ENCODE assay signal across 3 cellular contexts in the genomic region with DNA sequence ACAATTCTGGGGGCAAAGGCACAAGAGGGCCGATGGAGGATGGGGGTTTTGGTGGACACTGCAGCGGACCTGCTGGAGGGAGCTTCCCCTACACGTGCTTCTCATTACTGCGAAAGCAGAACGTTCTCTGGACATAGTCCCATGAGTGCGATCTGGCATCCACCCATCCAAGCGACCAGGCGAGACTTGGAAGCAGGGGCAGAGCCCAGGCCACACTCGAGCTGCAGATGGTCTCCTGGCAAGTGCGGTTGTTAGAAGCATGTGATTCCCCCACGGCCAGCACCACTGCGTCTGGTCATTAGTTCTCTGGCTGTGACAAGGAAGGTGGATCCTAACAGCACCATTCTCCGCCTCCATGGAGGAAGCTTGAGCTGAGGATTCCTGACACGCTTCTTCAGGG.
TF ChIP-seq lines count a peak whose summit lies in the region.

No MANE protein-coding gene starts in this region.

TF ChIP-seq in SK-N-SH, 30 proteins besides CTCF, POLR2A, EP300 and RAD21 (continued from another document and continues in another):
- TF ChIP-seq USF2 (IDR thresholded peaks at IDR 0.05; ENCODE audit: borderline replicate concordance, low read depth, low read length) (no peak), NFIC (IDR thresholded peaks at IDR 0.05; ENCODE audit: borderline replicate concordance) (no peak), ELF1 (IDR thresholded peaks at IDR 0.05) (no peak), USF1 (IDR thresholded peaks at IDR 0.05; ENCODE audit: borderline replicate concordance, low read depth) (no peak), MXI1 (IDR thresholded peaks at IDR 0.05; ENCODE audit: low read depth, low read length) (no peak), ZBTB33 (IDR thresholded peaks at IDR 0.05; ENCODE audit: borderline replicate concordance, low read depth) (no peak)
- TF ChIP-seq, protein P1, sequence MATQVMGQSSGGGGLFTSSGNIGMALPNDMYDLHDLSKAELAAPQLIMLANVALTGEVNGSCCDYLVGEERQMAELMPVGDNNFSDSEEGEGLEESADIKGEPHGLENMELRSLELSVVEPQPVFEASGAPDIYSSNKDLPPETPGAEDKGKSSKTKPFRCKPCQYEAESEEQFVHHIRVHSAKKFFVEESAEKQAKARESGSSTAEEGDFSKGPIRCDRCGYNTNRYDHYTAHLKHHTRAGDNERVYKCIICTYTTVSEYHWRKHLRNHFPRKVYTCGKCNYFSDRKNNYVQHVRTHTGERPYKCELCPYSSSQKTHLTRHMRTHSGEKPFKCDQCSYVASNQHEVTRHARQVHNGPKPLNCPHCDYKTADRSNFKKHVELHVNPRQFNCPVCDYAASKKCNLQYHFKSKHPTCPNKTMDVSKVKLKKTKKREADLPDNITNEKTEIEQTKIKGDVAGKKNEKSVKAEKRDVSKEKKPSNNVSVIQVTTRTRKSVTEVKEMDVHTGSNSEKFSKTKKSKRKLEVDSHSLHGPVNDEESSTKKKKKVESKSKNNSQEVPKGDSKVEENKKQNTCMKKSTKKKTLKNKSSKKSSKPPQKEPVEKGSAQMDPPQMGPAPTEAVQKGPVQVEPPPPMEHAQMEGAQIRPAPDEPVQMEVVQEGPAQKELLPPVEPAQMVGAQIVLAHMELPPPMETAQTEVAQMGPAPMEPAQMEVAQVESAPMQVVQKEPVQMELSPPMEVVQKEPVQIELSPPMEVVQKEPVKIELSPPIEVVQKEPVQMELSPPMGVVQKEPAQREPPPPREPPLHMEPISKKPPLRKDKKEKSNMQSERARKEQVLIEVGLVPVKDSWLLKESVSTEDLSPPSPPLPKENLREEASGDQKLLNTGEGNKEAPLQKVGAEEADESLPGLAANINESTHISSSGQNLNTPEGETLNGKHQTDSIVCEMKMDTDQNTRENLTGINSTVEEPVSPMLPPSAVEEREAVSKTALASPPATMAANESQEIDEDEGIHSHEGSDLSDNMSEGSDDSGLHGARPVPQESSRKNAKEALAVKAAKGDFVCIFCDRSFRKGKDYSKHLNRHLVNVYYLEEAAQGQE (IDR thresholded peaks at IDR 0.05; ENCODE audit: low read depth, low read length) = no peak
- TF ChIP-seq, protein P2, sequence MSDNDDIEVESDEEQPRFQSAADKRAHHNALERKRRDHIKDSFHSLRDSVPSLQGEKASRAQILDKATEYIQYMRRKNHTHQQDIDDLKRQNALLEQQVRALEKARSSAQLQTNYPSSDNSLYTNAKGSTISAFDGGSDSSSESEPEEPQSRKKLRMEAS (IDR thresholded peaks at IDR 0.05; ENCODE audit: low read depth) = no peak

TF ChIP-seq in SK-N-SH treated with all-trans-retinoic acid at 6 μM for 48 hours, 23 proteins besides CTCF, POLR2A, EP300 and RAD21 (continued from another document and continues in another):
- TF ChIP-seq, protein P3, sequence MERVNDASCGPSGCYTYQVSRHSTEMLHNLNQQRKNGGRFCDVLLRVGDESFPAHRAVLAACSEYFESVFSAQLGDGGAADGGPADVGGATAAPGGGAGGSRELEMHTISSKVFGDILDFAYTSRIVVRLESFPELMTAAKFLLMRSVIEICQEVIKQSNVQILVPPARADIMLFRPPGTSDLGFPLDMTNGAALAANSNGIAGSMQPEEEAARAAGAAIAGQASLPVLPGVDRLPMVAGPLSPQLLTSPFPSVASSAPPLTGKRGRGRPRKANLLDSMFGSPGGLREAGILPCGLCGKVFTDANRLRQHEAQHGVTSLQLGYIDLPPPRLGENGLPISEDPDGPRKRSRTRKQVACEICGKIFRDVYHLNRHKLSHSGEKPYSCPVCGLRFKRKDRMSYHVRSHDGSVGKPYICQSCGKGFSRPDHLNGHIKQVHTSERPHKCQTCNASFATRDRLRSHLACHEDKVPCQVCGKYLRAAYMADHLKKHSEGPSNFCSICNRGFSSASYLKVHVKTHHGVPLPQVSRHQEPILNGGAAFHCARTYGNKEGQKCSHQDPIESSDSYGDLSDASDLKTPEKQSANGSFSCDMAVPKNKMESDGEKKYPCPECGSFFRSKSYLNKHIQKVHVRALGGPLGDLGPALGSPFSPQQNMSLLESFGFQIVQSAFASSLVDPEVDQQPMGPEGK (CRISPR knock-in tag; IDR thresholded peaks at IDR 0.05; ENCODE audit: borderline replicate concordance) = no peak
- TF ChIP-seq, protein P4, sequence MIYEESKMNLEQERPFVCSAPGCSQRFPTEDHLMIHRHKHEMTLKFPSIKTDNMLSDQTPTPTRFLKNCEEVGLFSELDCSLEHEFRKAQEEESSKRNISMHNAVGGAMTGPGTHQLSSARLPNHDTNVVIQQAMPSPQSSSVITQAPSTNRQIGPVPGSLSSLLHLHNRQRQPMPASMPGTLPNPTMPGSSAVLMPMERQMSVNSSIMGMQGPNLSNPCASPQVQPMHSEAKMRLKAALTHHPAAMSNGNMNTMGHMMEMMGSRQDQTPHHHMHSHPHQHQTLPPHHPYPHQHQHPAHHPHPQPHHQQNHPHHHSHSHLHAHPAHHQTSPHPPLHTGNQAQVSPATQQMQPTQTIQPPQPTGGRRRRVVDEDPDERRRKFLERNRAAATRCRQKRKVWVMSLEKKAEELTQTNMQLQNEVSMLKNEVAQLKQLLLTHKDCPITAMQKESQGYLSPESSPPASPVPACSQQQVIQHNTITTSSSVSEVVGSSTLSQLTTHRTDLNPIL (CRISPR knock-in tag; IDR thresholded peaks at IDR 0.05; ENCODE audit: low read depth) = no peak
- TF ChIP-seq GLIS3 (CRISPR knock-in tag; IDR thresholded peaks at IDR 0.05) (no peak), ZNF565 (CRISPR knock-in tag; conservative IDR thresholded peaks at IDR 0.05; ENCODE audit: low read depth) (no peak), CSDC2 (CRISPR knock-in tag; IDR thresholded peaks at IDR 0.05) (no peak), ARNTL (CRISPR knock-in tag; IDR thresholded peaks at IDR 0.05; ENCODE audit: borderline replicate concordance, low read depth) (no peak), CSRNP3 (CRISPR knock-in tag; IDR thresholded peaks at IDR 0.05) (no peak), ZFP30 (CRISPR knock-in tag; IDR thresholded peaks at IDR 0.05) (no peak), RARB (CRISPR knock-in tag; IDR thresholded peaks at IDR 0.05) (no peak), ZNF70 (CRISPR knock-in tag; IDR thresholded peaks at IDR 0.05) (no peak)
- TF ChIP-seq, protein P5, sequence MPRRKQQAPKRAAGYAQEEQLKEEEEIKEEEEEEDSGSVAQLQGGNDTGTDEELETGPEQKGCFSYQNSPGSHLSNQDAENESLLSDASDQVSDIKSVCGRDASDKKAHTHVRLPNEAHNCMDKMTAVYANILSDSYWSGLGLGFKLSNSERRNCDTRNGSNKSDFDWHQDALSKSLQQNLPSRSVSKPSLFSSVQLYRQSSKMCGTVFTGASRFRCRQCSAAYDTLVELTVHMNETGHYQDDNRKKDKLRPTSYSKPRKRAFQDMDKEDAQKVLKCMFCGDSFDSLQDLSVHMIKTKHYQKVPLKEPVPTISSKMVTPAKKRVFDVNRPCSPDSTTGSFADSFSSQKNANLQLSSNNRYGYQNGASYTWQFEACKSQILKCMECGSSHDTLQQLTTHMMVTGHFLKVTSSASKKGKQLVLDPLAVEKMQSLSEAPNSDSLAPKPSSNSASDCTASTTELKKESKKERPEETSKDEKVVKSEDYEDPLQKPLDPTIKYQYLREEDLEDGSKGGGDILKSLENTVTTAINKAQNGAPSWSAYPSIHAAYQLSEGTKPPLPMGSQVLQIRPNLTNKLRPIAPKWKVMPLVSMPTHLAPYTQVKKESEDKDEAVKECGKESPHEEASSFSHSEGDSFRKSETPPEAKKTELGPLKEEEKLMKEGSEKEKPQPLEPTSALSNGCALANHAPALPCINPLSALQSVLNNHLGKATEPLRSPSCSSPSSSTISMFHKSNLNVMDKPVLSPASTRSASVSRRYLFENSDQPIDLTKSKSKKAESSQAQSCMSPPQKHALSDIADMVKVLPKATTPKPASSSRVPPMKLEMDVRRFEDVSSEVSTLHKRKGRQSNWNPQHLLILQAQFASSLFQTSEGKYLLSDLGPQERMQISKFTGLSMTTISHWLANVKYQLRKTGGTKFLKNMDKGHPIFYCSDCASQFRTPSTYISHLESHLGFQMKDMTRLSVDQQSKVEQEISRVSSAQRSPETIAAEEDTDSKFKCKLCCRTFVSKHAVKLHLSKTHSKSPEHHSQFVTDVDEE (CRISPR knock-in tag; IDR thresholded peaks at IDR 0.05) = no peak

TF ChIP-seq in H1, 55 proteins besides CTCF, POLR2A, EP300 and RAD21 (continued from another document):
- TF ChIP-seq CHD7 (IDR thresholded peaks at IDR 0.05; ENCODE audit: insufficient replicate concordance, low read length) (no peak), CHD1 (IDR thresholded peaks at IDR 0.05; ENCODE audit: low read depth, low read length) (no peak), PHF8 (conservative IDR thresholded peaks at IDR 0.05; ENCODE audit: low read depth, low read length) (no peak), ATF3 (IDR thresholded peaks at IDR 0.05; ENCODE audit: insufficient read depth, low read depth, low read length) (no peak), CBX8 (IDR thresholded peaks at IDR 0.05; ENCODE audit: borderline replicate concordance, low read depth, low read length) (no peak), KDM4A (IDR thresholded peaks at IDR 0.05; ENCODE audit: low read depth, low read length, severe bottlenecking) (no peak), TBP (IDR thresholded peaks at IDR 0.05; ENCODE audit: low read depth, low read length) (no peak), SP4 (IDR thresholded peaks at IDR 0.05; ENCODE audit: low read length) (no peak), CTBP2 (IDR thresholded peaks at IDR 0.05; ENCODE audit: borderline replicate concordance, insufficient read depth, insufficient read length, low read length) (no peak), GABPA (IDR thresholded peaks at IDR 0.05; ENCODE audit: borderline replicate concordance, insufficient read depth, low read length) (no peak), SP2 (IDR thresholded peaks at IDR 0.05; ENCODE audit: low read length) (no peak), TEAD4 (IDR thresholded peaks at IDR 0.05; ENCODE audit: low read depth, low read length) (no peak), RBBP5 (IDR thresholded peaks at IDR 0.05; ENCODE audit: borderline replicate concordance, low read depth, low read length) (no peak), SUZ12 (IDR thresholded peaks at IDR 0.05; ENCODE audit: low read length) (no peak), FOSL1 (IDR thresholded peaks at IDR 0.05; ENCODE audit: insufficient read depth, low read depth, low read length) (no peak), KDM1A (IDR thresholded peaks at IDR 0.05; ENCODE audit: borderline replicate concordance, low read length) (no peak), EGR1 (IDR thresholded peaks at IDR 0.05; ENCODE audit: borderline replicate concordance, low read depth, low read length) (no peak), BACH1 (IDR thresholded peaks at IDR 0.05; ENCODE audit: low read length) (no peak)
